Comparison of ENCODE assay signal across 29 cellular contexts in genomic region chr3:68468695-68469375, GRCh38.
"Had no signal": no experiment of that assay in that cellular context is flagged by ENCODE, and none has a peak within 500 bp of the region (broad histone marks: within the 10 kb centered on the region; RNA-seq: fewer than 3 reads in every experiment).

No MANE protein-coding gene starts in this region.

- H3K36me3 Mint-ChIP-seq: mesothelial cell of epicardium, naive B cell, natural killer cell, neural progenitor cell had no signal

- H3K4me3 Mint-ChIP-seq: mesothelial cell of epicardium; naive B cell; natural killer cell; nephron progenitor cell; neural progenitor cell; stimulated activated naive CD8-positive, alpha-beta T cell treated with anti-CD3 and anti-CD28 coated beads, Interleukin-15, Interleukin-2, amounts not matched to agents 100 ng/mL and 50 ng/mL, for 24 hours had no signal

- H3K4me1 Mint-ChIP-seq: naive B cell, natural killer cell, neural progenitor cell had no signal

- H3K4me1 ChIP-seq: left ventricle myocardium inferior, neural progenitor cell, right atrium auricular region, suprapubic skin, tibial artery, upper lobe of right lung had no signal

- H3K27me3 ChIP-seq: hepatocyte, neural progenitor cell, neutrophil, ovary, right atrium auricular region, suprapubic skin, tibial artery, upper lobe of right lung had no signal

- H2AFZ ChIP-seq: hepatocyte, neural progenitor cell had no signal

- ATAC-seq: natural killer cell, sciatic nerve, upper lobe of right lung had no signal

- H3K9me3 ChIP-seq: left ventricle myocardium inferior, neutrophil, ovary, right atrium auricular region, suprapubic skin, thoracic aorta, tibial artery, upper lobe of right lung had no signal

- H3K4me3 ChIP-seq: hepatocyte, left ventricle myocardium inferior, lung, neural progenitor cell, ovary, right atrium auricular region, skin epidermis, suprapubic skin, thoracic aorta, tibial artery, upper lobe of right lung had no signal

- H3K79me2 ChIP-seq: hepatocyte had no signal

- H3K27me3 Mint-ChIP-seq: naive B cell; progenitor cell of endocrine pancreas; stimulated activated naive CD8-positive, alpha-beta T cell treated with anti-CD3 and anti-CD28 coated beads, Interleukin-15, Interleukin-2, amounts not matched to agents 100 ng/mL and 50 ng/mL, for 24 hours had no signal

- H3K9me3 Mint-ChIP-seq: neural progenitor cell; stimulated activated naive CD8-positive, alpha-beta T cell treated with anti-CD3 and anti-CD28 coated beads, Interleukin-15, Interleukin-2, amounts not matched to agents 100 ng/mL and 50 ng/mL, for 24 hours had no signal

- H3K4me2 ChIP-seq: hepatocyte, neural progenitor cell had no signal

- H3K27ac ChIP-seq: hepatocyte, left ventricle myocardium inferior, neural progenitor cell, neutrophil, ovary, right atrium auricular region, skin epidermis, suprapubic skin, thoracic aorta, tibial artery, upper lobe of right lung had no signal

- H3K27ac Mint-ChIP-seq: mesothelial cell of epicardium; natural killer cell; nephron progenitor cell; neural progenitor cell; progenitor cell of endocrine pancreas; stimulated activated naive CD8-positive, alpha-beta T cell treated with anti-CD3 and anti-CD28 coated beads, Interleukin-15, Interleukin-2, amounts not matched to agents 100 ng/mL and 50 ng/mL, for 24 hours had no signal

- H3K36me3 ChIP-seq: left ventricle myocardium inferior, neural progenitor cell, neutrophil, ovary, right atrium auricular region, suprapubic skin, thoracic aorta, tibial artery, upper lobe of right lung had no signal

- DNase-seq: islet precursor cell; left ventricle myocardium inferior; mesendoderm; naive B cell; natural killer cell; nephron progenitor cell; occipital lobe; ovary; stimulated activated CD4-positive, alpha-beta T cell treated with anti-CD3 and anti-CD28 coated beads, Interleukin-12 subunit alpha, Interleukin-12 subunit beta, amount 100 ng/mL, for 4 hours; stimulated activated CD4-positive, alpha-beta T cell treated with anti-CD3 and anti-CD28 coated beads, Interleukin-15, amount 100 ng/mL, for 24 hours; stimulated activated CD4-positive, alpha-beta T cell treated with anti-CD3 and anti-CD28 coated beads, Interleukin-2, amount 100 ng/mL, for 24 hours; stimulated activated CD4-positive, alpha-beta T cell treated with anti-CD3 and anti-CD28 coated beads, Interleukin-4, amount 100 ng/mL, for 1 hour; stimulated activated naive CD4-positive, alpha-beta T cell; tibial artery; trophoblast cell; upper lobe of right lung had no signal

- FAIRE-seq: urothelium cell line had no signal

- H3K9ac ChIP-seq: neural progenitor cell had no signal
